18 cellular contexts compared by ENCODE assay signal in the genomic region with DNA sequence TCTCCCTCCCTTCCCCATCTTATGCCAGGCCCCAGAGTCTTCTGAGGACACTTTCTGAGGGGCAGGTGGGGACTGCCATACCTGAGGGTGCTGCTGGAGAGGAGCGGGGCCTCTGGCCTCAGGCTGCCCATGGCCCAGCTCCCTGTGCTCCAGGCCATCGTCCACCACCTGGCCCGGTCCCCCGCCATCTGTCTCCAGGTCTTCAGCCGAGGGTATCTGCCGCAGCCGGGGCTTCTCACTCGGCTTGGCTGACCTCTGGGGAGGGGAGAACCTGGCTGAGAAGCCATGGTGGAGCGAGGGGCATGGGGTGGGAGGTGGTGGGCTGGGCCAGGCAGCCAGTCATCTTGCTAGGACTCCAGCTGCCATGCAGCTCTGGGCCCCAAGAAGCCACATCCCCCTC. TPM values are rescaled to one million over a fixed set of nuclear protein-coding genes. Genes with fewer than 3 reads are reported as not detected.
A peak's percentile ranks its signal among the peaks of the same experiment; 100 is the strongest.
DNase-seq lines count a peak whose midpoint lies in the region; ATAC-seq and TF ChIP-seq lines count a peak whose summit lies in the region.
"Had no signal": no experiment of that assay in that cellular context is flagged by ENCODE, and none has a peak within 500 bp of the region (broad histone marks: within the 10 kb centered on the region; RNA-seq: fewer than 3 reads in every experiment).

No MANE protein-coding gene starts in this region.

- DNase-seq in right cardiac atrium, result peak in 2 of 3 donors; percentile 38 to 44
- no peak for DNase-seq in right atrium auricular region (ENCODE audit: low spot score)
- no peak for DNase-seq in activated naive CD8-positive, alpha-beta T cell treated with anti-CD3 and anti-CD28 coated beads for 36 hours
- DNase-seq in stimulated activated effector memory CD8-positive, alpha-beta T cell treated with anti-CD3 and anti-CD28 coated beads, Interleukin-12 subunit alpha, Interleukin-12 subunit beta, amount 100 ng/mL, for 72 hours (ENCODE audit: low spot score in 2 of 2), result no peak
- no peak for DNase-seq in NOMO-1 treated with DMSO at 0.1 percent for 48 hours (lab: John Stamatoyannopoulos, UW; ENCODE audit: unreplicated experiment)
- no peak for DNase-seq in activated CD4-positive, CD25-positive, alpha-beta regulatory T cell (lab: John Stamatoyannopoulos, UW)
- DNase-seq in NCI-H345 (lab: John Stamatoyannopoulos, UW), result no peak
- DNase-seq: Caco-2; CD4-positive, CD25-positive, alpha-beta regulatory T cell; DMS 273 treated with DMSO at 0.1 percent for 48 hours; DMS79 treated with DMSO at 0.1 percent for 48 hours; MM.1S; NCI-H1048; NCI-H1417 treated with DMSO at 0.1 percent for 48 hours; NCI-H187; NCI-H510A; SJCRH30 had no signal

- H3K4me1 Mint-ChIP-seq in activated naive CD8-positive, alpha-beta T cell treated with anti-CD3 and anti-CD28 coated beads for 36 hours, result peaks cover 16% of the 10 kb centered on the region
- H3K4me1 Mint-ChIP-seq in stimulated activated effector memory CD8-positive, alpha-beta T cell treated with anti-CD3 and anti-CD28 coated beads, Interleukin-12 subunit alpha, Interleukin-12 subunit beta, amount 100 ng/mL, for 72 hours, result peaks cover 30% of the 10 kb centered on the region

- no peak overlapping the region for H3K4me3 Mint-ChIP-seq in activated naive CD8-positive, alpha-beta T cell treated with anti-CD3 and anti-CD28 coated beads for 36 hours
- no peak overlapping the region for H3K4me3 Mint-ChIP-seq in stimulated activated effector memory CD8-positive, alpha-beta T cell treated with anti-CD3 and anti-CD28 coated beads, Interleukin-12 subunit alpha, Interleukin-12 subunit beta, amount 100 ng/mL, for 72 hours
- H3K4me3 Mint-ChIP-seq: CD4-positive, CD25-positive, alpha-beta regulatory T cell had no signal

- H3K27ac ChIP-seq in right cardiac atrium (ENCODE audit: low read length) (no peak overlapping the region), right atrium auricular region (no peak overlapping the region)
- H3K27ac ChIP-seq: SJCRH30 had no signal

- no peak for ATAC-seq in right cardiac atrium
- no peak for ATAC-seq in stimulated activated effector memory CD8-positive, alpha-beta T cell treated with anti-CD3 and anti-CD28 coated beads, Interleukin-12 subunit alpha, Interleukin-12 subunit beta, amount 100 ng/mL, for 72 hours
- ATAC-seq: Panc1 had no signal

- H3K27me3 ChIP-seq in right cardiac atrium (ENCODE audit: control insufficient read depth, insufficient read depth) (no peaks in the 10 kb centered on the region), right atrium auricular region (no peaks in the 10 kb centered on the region)
- H3K27me3 ChIP-seq: SJCRH30 had no signal

- intact Hi-C loops in right cardiac atrium (cut with DNase I), result loop anchor here in 1 of 4 donors (5.0 kb wide), 1 partner anchor 43 kb away; no protein-coding TSS in a partner anchor

- peaks cover 18% of the 10 kb centered on the region for H3K36me3 Mint-ChIP-seq in activated naive CD8-positive, alpha-beta T cell treated with anti-CD3 and anti-CD28 coated beads for 36 hours
- peaks cover 100% of the 10 kb centered on the region for H3K36me3 Mint-ChIP-seq in stimulated activated effector memory CD8-positive, alpha-beta T cell treated with anti-CD3 and anti-CD28 coated beads, Interleukin-12 subunit alpha, Interleukin-12 subunit beta, amount 100 ng/mL, for 72 hours

- H3K27ac Mint-ChIP-seq in activated naive CD8-positive, alpha-beta T cell treated with anti-CD3 and anti-CD28 coated beads for 36 hours, result peak overlapping the region; percentile 12
- peak overlapping the region; percentile 99 for H3K27ac Mint-ChIP-seq in stimulated activated effector memory CD8-positive, alpha-beta T cell treated with anti-CD3 and anti-CD28 coated beads, Interleukin-12 subunit alpha, Interleukin-12 subunit beta, amount 100 ng/mL, for 72 hours

- H3K4me3 ChIP-seq in right cardiac atrium (ENCODE audit: low read length) (no peak overlapping the region), right atrium auricular region (no peak overlapping the region)
- H3K4me3 ChIP-seq: SJCRH30 had no signal

- H3K9me3 Mint-ChIP-seq in activated naive CD8-positive, alpha-beta T cell treated with anti-CD3 and anti-CD28 coated beads for 36 hours, result no peaks in the 10 kb centered on the region
- no peaks in the 10 kb centered on the region for H3K9me3 Mint-ChIP-seq in stimulated activated effector memory CD8-positive, alpha-beta T cell treated with anti-CD3 and anti-CD28 coated beads, Interleukin-12 subunit alpha, Interleukin-12 subunit beta, amount 100 ng/mL, for 72 hours
- H3K9me3 Mint-ChIP-seq: CD4-positive, CD25-positive, alpha-beta regulatory T cell had no signal

- H3K9me3 ChIP-seq in right cardiac atrium (ENCODE audit: control insufficient read depth, low read length), result no peaks in the 10 kb centered on the region
- H3K9me3 ChIP-seq in right atrium auricular region, result no peaks in the 10 kb centered on the region
- H3K9me3 ChIP-seq: Caco-2, SJCRH30 had no signal

- no peak for TF ChIP-seq CTCF in right atrium auricular region (IDR thresholded peaks at IDR 0.05)

- 91% methylated on average over 9 of the region's 9 CpGs for WGBS in right cardiac atrium

- no peaks in the 10 kb centered on the region for H3K27me3 Mint-ChIP-seq in activated naive CD8-positive, alpha-beta T cell treated with anti-CD3 and anti-CD28 coated beads for 36 hours
- H3K27me3 Mint-ChIP-seq: CD4-positive, CD25-positive, alpha-beta regulatory T cell had no signal

- H3K4me1 ChIP-seq in right cardiac atrium (ENCODE audit: control insufficient read depth, insufficient read depth, low read length), result peaks cover 7% of the 10 kb centered on the region
- H3K4me1 ChIP-seq in right atrium auricular region, result peaks cover 0 to 17% of the 10 kb centered on the region in 2 donors
- H3K4me1 ChIP-seq: Caco-2, SJCRH30 had no signal

- H3K36me3 ChIP-seq in right atrium auricular region, result peaks cover 92% of the 10 kb centered on the region

RNA-seq across cellular contexts. Expression of a gene that starts 21.6 kb away (rescaled TPM):
- total RNA-seq in right cardiac atrium, result 10 to 100 TPM; 26.5 to 30.1 (median 27.6) TPM
- polyA plus RNA-seq in right cardiac atrium, result 22.0 TPM
- total RNA-seq in right atrium auricular region, result 10 to 100 TPM; 48.9 to 52.0 TPM
- total RNA-seq in activated naive CD8-positive, alpha-beta T cell treated with anti-CD3 and anti-CD28 coated beads for 36 hours, result 1 to 10 TPM; 5.4 to 6.0 TPM

RNA-seq across cellular contexts. Expression of a gene that starts 25.0 kb away (rescaled TPM):
- total RNA-seq in right cardiac atrium (10 to 100 TPM; 46.5 to 60.1 (median 51.1) TPM), right atrium auricular region (10 to 100 TPM; 33.4 to 60.2 TPM)
- 38.0 TPM for polyA plus RNA-seq in right cardiac atrium
- total RNA-seq in activated naive CD8-positive, alpha-beta T cell treated with anti-CD3 and anti-CD28 coated beads for 36 hours, result 100 to 1,000 TPM; 233 to 246 TPM

RNA-seq across cellular contexts. Expression of a gene that starts 36.0 kb away (rescaled TPM):
- total RNA-seq in right cardiac atrium, result 10 to 100 TPM; 14.1 to 28.7 (median 23.3) TPM
- polyA plus RNA-seq in right cardiac atrium, result 44.9 TPM
- total RNA-seq in right atrium auricular region, result 10 to 100 TPM; 19.8 to 26.8 TPM
- under 1 TPM; 0.27 to 0.54 TPM for total RNA-seq in activated naive CD8-positive, alpha-beta T cell treated with anti-CD3 and anti-CD28 coated beads for 36 hours

Comparison
In these comparisons a context has a peak if more than half of its experiments do, and no peak if none do; other contexts are left out.
1. DNase-seq: peak in right cardiac atrium (2 of 3); none in right atrium auricular region (single experiment), activated naive CD8-positive, alpha-beta T cell treated with anti-CD3 and anti-CD28 coated beads for 36 hours (single experiment), stimulated activated effector memory CD8-positive, alpha-beta T cell treated with anti-CD3 and anti-CD28 coated beads, Interleukin-12 subunit alpha, Interleukin-12 subunit beta, amount 100 ng/mL, for 72 hours (0 of 2), NOMO-1 treated with DMSO at 0.1 percent for 48 hours (single experiment), activated CD4-positive, CD25-positive, alpha-beta regulatory T cell (0 of 4) and NCI-H345 (single experiment).
2. RNA of a gene that starts 36.0 kb away (total RNA-seq): 19.8 to 26.8 TPM in right atrium auricular region and 14.1 to 28.7 TPM in right cardiac atrium; 0.27 to 0.54 TPM in activated naive CD8-positive, alpha-beta T cell treated with anti-CD3 and anti-CD28 coated beads for 36 hours; every median in the first group is over 4 times any median in the second.